In genomic region chr16:65376601-65377000, GRCh38 we compare ENCODE assay signal across 16 cellular contexts.
"Had no signal": no experiment of that assay in that cellular context is flagged by ENCODE, and none has a peak within 500 bp of the region (broad histone marks: within the 10 kb centered on the region; RNA-seq: fewer than 3 reads in every experiment).

No MANE protein-coding gene starts in this region.

- H3K4me1 Mint-ChIP-seq: natural killer cell; stimulated activated naive B cell treated with anti-CD40 and anti-IgM and Interleukin-4, amounts not matched to agents 10 μg/mL and 1 μg/mL and 100 μg/mL, for 72 hours; stimulated activated naive CD8-positive, alpha-beta T cell treated with anti-CD3 and anti-CD28 coated beads, Interleukin-15, amount 100 ng/mL, for 72 hours had no signal

- H3K27me3 Mint-ChIP-seq: stimulated activated naive B cell treated with anti-CD40 and anti-IgM and Interleukin-4, amounts not matched to agents 10 μg/mL and 1 μg/mL and 100 μg/mL, for 72 hours; stimulated activated naive CD8-positive, alpha-beta T cell treated with anti-CD3 and anti-CD28 coated beads, Interleukin-15, amount 100 ng/mL, for 72 hours had no signal

- H3K9me3 Mint-ChIP-seq: natural killer cell; neural crest cell; stimulated activated naive CD8-positive, alpha-beta T cell treated with anti-CD3 and anti-CD28 coated beads, Interleukin-15, amount 100 ng/mL, for 72 hours had no signal

- H3K27me3 ChIP-seq: gastroesophageal sphincter, spleen, testis, tibial nerve had no signal

- H3K4me3 Mint-ChIP-seq: natural killer cell; neural crest cell; stimulated activated naive B cell treated with anti-CD40 and anti-IgM and Interleukin-4, amounts not matched to agents 10 μg/mL and 1 μg/mL and 100 μg/mL, for 72 hours; stimulated activated naive CD8-positive, alpha-beta T cell treated with anti-CD3 and anti-CD28 coated beads, Interleukin-15, amount 100 ng/mL, for 72 hours had no signal

- ATAC-seq: gastroesophageal sphincter; left colon; mucosa of descending colon; natural killer cell; sciatic nerve; stimulated activated naive B cell treated with anti-CD40 and anti-IgM and Interleukin-4, amounts not matched to agents 10 μg/mL and 1 μg/mL and 100 μg/mL, for 72 hours; stimulated activated naive CD8-positive, alpha-beta T cell treated with anti-CD3 and anti-CD28 coated beads, Interleukin-15, amount 100 ng/mL, for 72 hours had no signal

- H3K27ac Mint-ChIP-seq: natural killer cell; stimulated activated naive B cell treated with anti-CD40 and anti-IgM and Interleukin-4, amounts not matched to agents 10 μg/mL and 1 μg/mL and 100 μg/mL, for 72 hours; stimulated activated naive CD8-positive, alpha-beta T cell treated with anti-CD3 and anti-CD28 coated beads, Interleukin-15, amount 100 ng/mL, for 72 hours had no signal

- H3K4me3 ChIP-seq: gastroesophageal sphincter, mucosa of descending colon, spleen, testis, tibial nerve had no signal

- H3K27ac ChIP-seq: gastroesophageal sphincter, spleen, testis, tibial nerve had no signal

- H3K36me3 Mint-ChIP-seq: natural killer cell; stimulated activated naive B cell treated with anti-CD40 and anti-IgM and Interleukin-4, amounts not matched to agents 10 μg/mL and 1 μg/mL and 100 μg/mL, for 72 hours had no signal

- H3K4me1 ChIP-seq: gastroesophageal sphincter, testis, tibial nerve had no signal

- DNase-seq: effector memory CD4-positive, alpha-beta T cell; left colon; mucosa of descending colon; natural killer cell; posterior cingulate gyrus; spleen; stimulated activated CD4-positive, alpha-beta T cell treated with anti-CD3 and anti-CD28 coated beads, Interleukin-15, amount 100 ng/mL, for 24 hours; stimulated activated CD4-positive, alpha-beta T cell treated with anti-CD3 and anti-CD28 coated beads, Interleukin-1b, Interleukin-23, amount 100 ng/mL, for 48 hours; stimulated activated CD4-positive, alpha-beta T cell treated with anti-CD3 and anti-CD28 coated beads, Interleukin-4, amount 100 ng/mL, for 24 hours; stimulated activated naive B cell treated with anti-CD40 and anti-IgM and Interleukin-4, amounts not matched to agents 10 μg/mL and 1 μg/mL and 100 μg/mL, for 72 hours; stimulated activated naive CD8-positive, alpha-beta T cell treated with anti-CD3 and anti-CD28 coated beads, Interleukin-15, amount 100 ng/mL, for 72 hours; testis had no signal

- H3K9me3 ChIP-seq: gastroesophageal sphincter, mucosa of descending colon, spleen, testis, tibial nerve had no signal

- H3K36me3 ChIP-seq: gastroesophageal sphincter, spleen, tibial nerve had no signal
